8 cellular contexts compared by ENCODE assay signal in genomic region chr17:32928527-32929287, GRCh38. TPM values are rescaled to one million over a fixed set of nuclear protein-coding genes. Genes with fewer than 3 reads are reported as not detected.
DNase-seq lines count a peak whose midpoint lies in the region; TF ChIP-seq lines count a peak whose summit lies in the region.
"Had no signal": no experiment of that assay in that cellular context is flagged by ENCODE, and none has a peak within 500 bp of the region (broad histone marks: within the 10 kb centered on the region; RNA-seq: fewer than 3 reads in every experiment).

No MANE protein-coding gene starts in this region.

- no peak for TF ChIP-seq EP300 in tibial nerve (IDR thresholded peaks at IDR 0.05)

- H3K27me3 ChIP-seq in MG63: peaks cover 7% of the 10 kb centered on the region; the same call in 1 of the 2 replicates
- H3K27me3 ChIP-seq in liver (ENCODE audit: control insufficient read depth in 4 of 4, insufficient read depth in 4 of 4, low read length in 3 of 4): no peaks in the 10 kb centered on the region
- H3K27me3 ChIP-seq in tibial nerve: no peaks in the 10 kb centered on the region

- peak overlapping the region; percentile 82 for H3K27ac ChIP-seq in cingulate gyrus (ENCODE audit: low read depth, low read length)
- no peak overlapping the region for H3K27ac ChIP-seq in liver (ENCODE audit: low read depth in 1 of 2, low read length in 2 of 2)
- H3K27ac ChIP-seq in tibial nerve: peak overlapping the region; percentile 82 to 93 (median 87)

- peak overlapping the region in 1 of 2 donors; percentile 74 for H3K9ac ChIP-seq in liver (ENCODE audit: low read depth in 1 of 2, low read length in 2 of 2)

- no peak for TF ChIP-seq RAD21 in liver (IDR thresholded peaks at IDR 0.05)

- H3K9me3 ChIP-seq in MG63 (no peaks in the 10 kb centered on the region), liver (ENCODE audit: control insufficient read depth in 4 of 4, low read length in 3 of 4) (no peaks in the 10 kb centered on the region), tibial nerve (no peaks in the 10 kb centered on the region)

- H3K4me1 ChIP-seq in liver (ENCODE audit: control insufficient read depth in 4 of 4, insufficient read depth in 4 of 4, low read length in 3 of 4) (peaks cover 2 to 11% (median 6%) of the 10 kb centered on the region in 4 donors), tibial nerve (peaks cover 0 to 18% (median 6%) of the 10 kb centered on the region in 4 donors)

- 28% methylated on average over 16 of the region's 16 CpGs for WGBS in liver
- 7 to 10% methylated on average over 15 to 16 of the region's 16 CpGs for WGBS in tibial nerve, 2 donors

- TF ChIP-seq POLR2A in tibial nerve (IDR thresholded peaks at IDR 0.05): no peak

- H3K36me3 ChIP-seq in MG63: no peaks in the 10 kb centered on the region
- H3K36me3 ChIP-seq in liver (ENCODE audit: control insufficient read depth in 4 of 4, insufficient read depth in 3 of 4, low read depth in 1 of 4, low read length in 3 of 4): no peaks in the 10 kb centered on the region
- H3K36me3 ChIP-seq in tibial nerve: peaks cover 0 to 25% (median 0%) of the 10 kb centered on the region in 3 donors

- DNase-seq in MG63: no peak
- no peak for DNase-seq in tibial nerve (ENCODE audit: low spot score in 2 of 2)
- DNase-seq in stimulated activated CD4-positive, alpha-beta T cell treated with anti-CD3 and anti-CD28 coated beads, Interleukin-1b, Interleukin-23, amount 100 ng/mL, for 48 hours: no peak
- no peak for DNase-seq in NCI-H526 (lab: John Stamatoyannopoulos, UW)
- no peak for DNase-seq in activated T-cell treated with anti-CD3 and anti-CD28 coated beads, Interleukin-2, amount 50 U/mL, for 1 hour
- DNase-seq: T-helper 17 cell had no signal

- no peak for TF ChIP-seq CTCF in liver (IDR thresholded peaks at IDR 0.05; ENCODE audit: low read depth, low read length, missing input control)
- no peak for TF ChIP-seq CTCF in tibial nerve (IDR thresholded peaks at IDR 0.05)

- peak overlapping the region; percentile 48 for H3K4me3 ChIP-seq in MG63
- H3K4me3 ChIP-seq in liver (ENCODE audit: low read depth in 1 of 3, low read length in 3 of 3): peak overlapping the region; percentile 3 to 85 (median 64)
- H3K4me3 ChIP-seq in tibial nerve: peak overlapping the region; percentile 64 to 87 (median 80)

TF ChIP-seq in liver, 16 proteins besides CTCF, POLR2A, EP300 and RAD21:
- no peak for TF ChIP-seq HNF4G (IDR thresholded peaks at IDR 0.05)
- no peak for TF ChIP-seq FOXA1 (IDR thresholded peaks at IDR 0.05)
- no peak for TF ChIP-seq HNF4A (conservative IDR thresholded peaks at IDR 0.05)
- no peak for TF ChIP-seq ZBTB33 (IDR thresholded peaks at IDR 0.05)
- TF ChIP-seq TAF1 (conservative IDR thresholded peaks at IDR 0.05): no peak
- TF ChIP-seq JUND (IDR thresholded peaks at IDR 0.05): no peak
- no peak for TF ChIP-seq YY1 (IDR thresholded peaks at IDR 0.05)
- no peak for TF ChIP-seq RXRA (IDR thresholded peaks at IDR 0.05)
- TF ChIP-seq FOXA2 (IDR thresholded peaks at IDR 0.05): no peak
- no peak for TF ChIP-seq SP1 (IDR thresholded peaks at IDR 0.05)
- TF ChIP-seq GABPA (IDR thresholded peaks at IDR 0.05 in 1 of 2, conservative IDR thresholded peaks at IDR 0.05 in 1 of 2): no peak
- no peak for TF ChIP-seq ATF3 (IDR thresholded peaks at IDR 0.05)
- TF ChIP-seq, protein P1, sequence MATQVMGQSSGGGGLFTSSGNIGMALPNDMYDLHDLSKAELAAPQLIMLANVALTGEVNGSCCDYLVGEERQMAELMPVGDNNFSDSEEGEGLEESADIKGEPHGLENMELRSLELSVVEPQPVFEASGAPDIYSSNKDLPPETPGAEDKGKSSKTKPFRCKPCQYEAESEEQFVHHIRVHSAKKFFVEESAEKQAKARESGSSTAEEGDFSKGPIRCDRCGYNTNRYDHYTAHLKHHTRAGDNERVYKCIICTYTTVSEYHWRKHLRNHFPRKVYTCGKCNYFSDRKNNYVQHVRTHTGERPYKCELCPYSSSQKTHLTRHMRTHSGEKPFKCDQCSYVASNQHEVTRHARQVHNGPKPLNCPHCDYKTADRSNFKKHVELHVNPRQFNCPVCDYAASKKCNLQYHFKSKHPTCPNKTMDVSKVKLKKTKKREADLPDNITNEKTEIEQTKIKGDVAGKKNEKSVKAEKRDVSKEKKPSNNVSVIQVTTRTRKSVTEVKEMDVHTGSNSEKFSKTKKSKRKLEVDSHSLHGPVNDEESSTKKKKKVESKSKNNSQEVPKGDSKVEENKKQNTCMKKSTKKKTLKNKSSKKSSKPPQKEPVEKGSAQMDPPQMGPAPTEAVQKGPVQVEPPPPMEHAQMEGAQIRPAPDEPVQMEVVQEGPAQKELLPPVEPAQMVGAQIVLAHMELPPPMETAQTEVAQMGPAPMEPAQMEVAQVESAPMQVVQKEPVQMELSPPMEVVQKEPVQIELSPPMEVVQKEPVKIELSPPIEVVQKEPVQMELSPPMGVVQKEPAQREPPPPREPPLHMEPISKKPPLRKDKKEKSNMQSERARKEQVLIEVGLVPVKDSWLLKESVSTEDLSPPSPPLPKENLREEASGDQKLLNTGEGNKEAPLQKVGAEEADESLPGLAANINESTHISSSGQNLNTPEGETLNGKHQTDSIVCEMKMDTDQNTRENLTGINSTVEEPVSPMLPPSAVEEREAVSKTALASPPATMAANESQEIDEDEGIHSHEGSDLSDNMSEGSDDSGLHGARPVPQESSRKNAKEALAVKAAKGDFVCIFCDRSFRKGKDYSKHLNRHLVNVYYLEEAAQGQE (IDR thresholded peaks at IDR 0.05): no peak

RNA-seq across cellular contexts. Expression of gene TMEM98, which starts 0.8 kb away (rescaled TPM):
- 7.4 and 24.3 TPM in 2 replicates for total RNA-seq in MG63 (2014; rRNA removed; shearing (Covaris generic); ENCODE audit: low replicate concordance)
- 10 to 100 TPM; 13.7 to 17.5 TPM for total RNA-seq in liver
- 1 to 10 TPM; 7.0 to 7.7 TPM for polyA plus RNA-seq in liver
- 100 to 1,000 TPM; 170 to 198 (median 183) TPM for total RNA-seq in tibial nerve
- total RNA-seq: T-helper 17 cell had no signal

RNA-seq across cellular contexts. Expression of gene MYO1D, which starts 51.8 kb away (rescaled TPM):
- total RNA-seq in MG63 (2014; rRNA removed; shearing (Covaris generic); ENCODE audit: low replicate concordance): 0.81 and 1.3 TPM in 2 replicates
- total RNA-seq in liver (10 to 100 TPM; 15.8 to 22.9 TPM), tibial nerve (10 to 100 TPM; 28.5 to 49.6 (median 42.4) TPM)
- 10 to 100 TPM in 1 of 2 donors, 1 to 10 TPM in 1; 4.5 to 10.7 TPM for polyA plus RNA-seq in liver

Comparison
In these comparisons a context has a peak if more than half of its experiments do, and no peak if none do; other contexts are left out.
1. H3K27ac ChIP-seq: peak in cingulate gyrus (single experiment) and tibial nerve (4 of 4); none in liver (0 of 2).
2. Peak in every context shown above with its lines, with median percentiles within 50 percentile points of each other: H3K4me3 ChIP-seq.